In the genomic region with DNA sequence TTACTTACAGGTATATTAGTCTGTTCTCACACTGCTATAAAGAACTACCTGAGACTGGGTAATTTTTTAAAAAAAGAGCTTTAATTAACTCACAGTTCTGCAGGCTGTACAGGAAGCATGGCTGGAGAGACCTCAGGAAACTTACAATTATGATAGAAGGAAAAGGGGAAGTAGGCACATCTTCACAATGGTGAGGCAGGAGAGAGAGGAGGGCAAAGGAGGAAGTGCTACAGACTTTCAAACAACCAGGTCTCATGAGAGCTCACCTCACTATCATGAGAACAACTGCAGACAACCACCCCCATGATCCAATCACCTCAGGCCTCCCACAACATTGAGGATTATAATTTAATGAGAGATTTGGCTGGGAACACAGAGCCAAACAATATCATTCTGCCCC, we compare ENCODE assay signal across 13 cellular contexts.
"Had no signal": no experiment of that assay in that cellular context is flagged by ENCODE, and none has a peak within 500 bp of the region (broad histone marks: within the 10 kb centered on the region; RNA-seq: fewer than 3 reads in every experiment).

No MANE protein-coding gene starts in this region.

- H3K27me3 Mint-ChIP-seq: activated naive CD8-positive, alpha-beta T cell treated with anti-CD3 and anti-CD28 coated beads, Interleukin-2, amount 10 ng/mL, durations not matched to agents 7 days and 5 days; central memory CD8-positive, alpha-beta T cell; naive thymus-derived CD8-positive, alpha-beta T cell had no signal

- H3K9me3 Mint-ChIP-seq: activated naive CD8-positive, alpha-beta T cell treated with anti-CD3 and anti-CD28 coated beads, Interleukin-2, amount 10 ng/mL, durations not matched to agents 7 days and 5 days had no signal

- H3K36me3 Mint-ChIP-seq: activated naive CD8-positive, alpha-beta T cell treated with anti-CD3 and anti-CD28 coated beads, Interleukin-2, amount 10 ng/mL, durations not matched to agents 7 days and 5 days; naive thymus-derived CD8-positive, alpha-beta T cell had no signal

- DNase-seq: activated CD4-positive, alpha-beta T cell treated with anti-CD3 and anti-CD28 coated beads, Interleukin-2, amount 50 U/mL, for 1 hour; activated naive CD4-positive, alpha-beta T cell; activated naive CD8-positive, alpha-beta T cell treated with anti-CD3 and anti-CD28 coated beads, Interleukin-2, amount 10 ng/mL, durations not matched to agents 7 days and 5 days; brain microvascular endothelial cell; foreskin fibroblast; hippocampal formation; left ventricle myocardium inferior; naive thymus-derived CD8-positive, alpha-beta T cell; retina; stimulated activated CD4-positive, alpha-beta T cell treated with anti-CD3 and anti-CD28 coated beads, Interleukin-2, amount 100 ng/mL, for 48 hours; stimulated activated naive CD4-positive, alpha-beta T cell; tibial artery had no signal

- H3K4me3 Mint-ChIP-seq: activated naive CD8-positive, alpha-beta T cell treated with anti-CD3 and anti-CD28 coated beads, Interleukin-2, amount 10 ng/mL, durations not matched to agents 7 days and 5 days; central memory CD8-positive, alpha-beta T cell; naive thymus-derived CD8-positive, alpha-beta T cell had no signal

- H3K27ac Mint-ChIP-seq: activated naive CD8-positive, alpha-beta T cell treated with anti-CD3 and anti-CD28 coated beads, Interleukin-2, amount 10 ng/mL, durations not matched to agents 7 days and 5 days; naive thymus-derived CD8-positive, alpha-beta T cell had no signal

- H3K4me1 Mint-ChIP-seq: activated naive CD8-positive, alpha-beta T cell treated with anti-CD3 and anti-CD28 coated beads, Interleukin-2, amount 10 ng/mL, durations not matched to agents 7 days and 5 days; central memory CD8-positive, alpha-beta T cell; naive thymus-derived CD8-positive, alpha-beta T cell had no signal
